In the genomic region with DNA sequence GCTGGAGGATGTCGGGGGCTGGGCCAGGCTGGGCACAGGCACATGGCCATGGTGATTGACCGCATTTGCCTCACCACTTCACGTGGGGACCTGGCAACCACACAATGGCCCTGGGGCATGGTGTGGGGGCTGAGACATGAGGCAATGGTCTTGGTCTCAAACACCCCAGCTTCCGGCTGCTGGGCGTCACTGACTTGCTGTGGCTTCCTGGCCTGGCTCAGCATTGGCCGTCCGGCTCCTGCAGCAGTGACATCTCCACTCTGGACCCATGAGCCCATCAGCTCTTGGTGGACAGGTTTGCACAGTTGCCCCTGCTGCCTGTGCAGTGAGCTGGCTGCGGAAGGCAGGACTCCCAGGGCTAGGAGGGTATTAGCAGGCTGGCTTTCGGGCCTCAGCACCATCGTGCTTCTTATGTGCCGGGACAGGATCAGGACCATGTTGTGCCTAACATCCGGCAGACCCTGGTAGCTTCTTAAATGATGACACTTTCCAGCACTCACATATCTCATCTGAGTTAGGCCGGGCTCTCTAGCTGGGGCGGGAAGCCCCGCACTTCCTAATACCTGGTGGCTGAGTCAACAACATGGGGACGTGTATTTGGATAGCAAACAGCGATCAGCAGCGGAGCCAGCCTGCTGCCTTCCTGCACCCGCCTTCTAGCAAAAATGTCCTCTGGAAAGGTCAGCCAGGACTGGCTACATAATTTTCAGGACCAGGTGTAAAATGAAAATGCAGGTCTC, we compare ENCODE assay signal across 8 cellular contexts. TPM values are rescaled to one million over a fixed set of nuclear protein-coding genes. Genes with fewer than 3 reads are reported as not detected.
DNase-seq lines count a peak whose midpoint lies in the region; ATAC-seq and TF ChIP-seq lines count a peak whose summit lies in the region.

No MANE protein-coding gene starts in this region.

- no peaks in the 10 kb centered on the region for H3K9me3 Mint-ChIP-seq in activated naive CD8-positive, alpha-beta T cell treated with anti-CD3 and anti-CD28 coated beads for 36 hours
- peaks cover 2 to 5% of the 10 kb centered on the region in 2 donors for H3K9me3 Mint-ChIP-seq in stimulated activated naive B cell treated with anti-CD40 and anti-IgM and Interleukin-4, amounts not matched to agents 10 μg/mL and 1 μg/mL and 100 μg/mL, for 72 hours

- H3K79me2 ChIP-seq in hepatocyte, result peaks cover 82% of the 10 kb centered on the region

- peak; percentile 22 for DNase-seq in AG10803 (ENCODE audit: low read depth)
- DNase-seq in HuH-7.5 (ENCODE audit: low spot score), result peak; percentile 77
- DNase-seq in activated naive CD8-positive, alpha-beta T cell treated with anti-CD3 and anti-CD28 coated beads for 36 hours, result no peak
- DNase-seq in hepatocyte (ENCODE audit: low spot score), result peak; percentile 76
- no peak for DNase-seq in stimulated activated naive B cell treated with anti-CD40 and anti-IgM and Interleukin-4, amounts not matched to agents 10 μg/mL and 1 μg/mL and 100 μg/mL, for 72 hours
- no peak for DNase-seq in SJCRH30

- H3K4me3 Mint-ChIP-seq in activated naive CD8-positive, alpha-beta T cell treated with anti-CD3 and anti-CD28 coated beads for 36 hours, result peak overlapping the region; percentile 10
- H3K4me3 Mint-ChIP-seq in stimulated activated naive B cell treated with anti-CD40 and anti-IgM and Interleukin-4, amounts not matched to agents 10 μg/mL and 1 μg/mL and 100 μg/mL, for 72 hours, result no peak overlapping the region

- ATAC-seq in stimulated activated naive B cell treated with anti-CD40 and anti-IgM and Interleukin-4, amounts not matched to agents 10 μg/mL and 1 μg/mL and 100 μg/mL, for 72 hours (replicated peaks), result no peak
- ATAC-seq in GM18907 (IDR thresholded peaks at IDR 0.05; ENCODE audit: unreplicated experiment), result no peak
- ATAC-seq in GM19324 (IDR thresholded peaks at IDR 0.05; ENCODE audit: low FRiP score, unreplicated experiment), result no peak

- H2AFZ ChIP-seq in hepatocyte, result no peak overlapping the region

- no peaks in the 10 kb centered on the region for H3K36me3 ChIP-seq in hepatocyte (replicated peaks; ENCODE audit: insufficient read depth, low read depth)
- H3K36me3 ChIP-seq in SJCRH30, result no peaks in the 10 kb centered on the region

- no peaks in the 10 kb centered on the region for H4K20me1 ChIP-seq in hepatocyte (ENCODE audit: insufficient read depth, poor library complexity, severe bottlenecking)

- peaks cover 72% of the 10 kb centered on the region for H3K4me1 Mint-ChIP-seq in activated naive CD8-positive, alpha-beta T cell treated with anti-CD3 and anti-CD28 coated beads for 36 hours
- H3K4me1 Mint-ChIP-seq in stimulated activated naive B cell treated with anti-CD40 and anti-IgM and Interleukin-4, amounts not matched to agents 10 μg/mL and 1 μg/mL and 100 μg/mL, for 72 hours, result peaks cover 64 to 96% of the 10 kb centered on the region in 2 donors

- H3K36me3 Mint-ChIP-seq in activated naive CD8-positive, alpha-beta T cell treated with anti-CD3 and anti-CD28 coated beads for 36 hours, result peaks cover 17% of the 10 kb centered on the region
- H3K36me3 Mint-ChIP-seq in stimulated activated naive B cell treated with anti-CD40 and anti-IgM and Interleukin-4, amounts not matched to agents 10 μg/mL and 1 μg/mL and 100 μg/mL, for 72 hours, result peaks cover 13 to 20% of the 10 kb centered on the region in 2 donors

- H3K27me3 ChIP-seq in hepatocyte, result no peaks in the 10 kb centered on the region
- H3K27me3 ChIP-seq in SJCRH30, result no peaks in the 10 kb centered on the region

- H3K4me3 ChIP-seq in AG10803 (ENCODE audit: low read length), result no peak overlapping the region
- no peak overlapping the region for H3K4me3 ChIP-seq in hepatocyte
- no peak overlapping the region for H3K4me3 ChIP-seq in SJCRH30

- H3K4me1 ChIP-seq in hepatocyte (ENCODE audit: insufficient read depth) (peaks cover 47% of the 10 kb centered on the region), SJCRH30 (no peaks in the 10 kb centered on the region; the same call in 1 of the 2 replicates)

- no peak for TF ChIP-seq CTCF in AG10803 (conservative IDR thresholded peaks at IDR 0.05; ENCODE audit: low read length)
- TF ChIP-seq CTCF in hepatocyte (IDR thresholded peaks at IDR 0.05; ENCODE audit: poor library complexity), result no peak

- no peaks in the 10 kb centered on the region for H3K9me2 ChIP-seq in hepatocyte (replicated peaks; ENCODE audit: insufficient read depth)

- H3K27ac Mint-ChIP-seq in activated naive CD8-positive, alpha-beta T cell treated with anti-CD3 and anti-CD28 coated beads for 36 hours, result no peak overlapping the region
- H3K27ac Mint-ChIP-seq in stimulated activated naive B cell treated with anti-CD40 and anti-IgM and Interleukin-4, amounts not matched to agents 10 μg/mL and 1 μg/mL and 100 μg/mL, for 72 hours, result peak overlapping the region; percentile 37

- H3K9me3 ChIP-seq in hepatocyte (ENCODE audit: low read depth), result no peaks in the 10 kb centered on the region
- H3K9me3 ChIP-seq in SJCRH30 (replicated peaks), result no peaks in the 10 kb centered on the region

- H3K4me2 ChIP-seq in hepatocyte, result peak overlapping the region; percentile 41

- H3K27ac ChIP-seq in hepatocyte (peak overlapping the region; percentile 94), SJCRH30 (no peak overlapping the region)

- H3K27me3 Mint-ChIP-seq in activated naive CD8-positive, alpha-beta T cell treated with anti-CD3 and anti-CD28 coated beads for 36 hours, result no peaks in the 10 kb centered on the region
- no peaks in the 10 kb centered on the region for H3K27me3 Mint-ChIP-seq in stimulated activated naive B cell treated with anti-CD40 and anti-IgM and Interleukin-4, amounts not matched to agents 10 μg/mL and 1 μg/mL and 100 μg/mL, for 72 hours

- 57% methylated on average over 19 of the region's 19 CpGs for WGBS in hepatocyte (ENCODE audit: low lambda C conversion rate, missing lambda C conversion rate)

RNA-seq across cellular contexts. Expression of a gene that starts 34.1 kb away (rescaled TPM):
- 10 to 100 TPM; 17.8 to 17.9 TPM for total RNA-seq in activated naive CD8-positive, alpha-beta T cell treated with anti-CD3 and anti-CD28 coated beads for 36 hours
- total RNA-seq in hepatocyte, result 14.2 and 17.2 TPM in 2 replicates
- polyA plus RNA-seq in hepatocyte, result 14.5 and 19.7 TPM in 2 replicates
- 6.3 and 8.5 TPM in 2 replicates for total RNA-seq in SJCRH30 (2014; rRNA removed; shearing (Covaris generic))

Comparison
In these comparisons a context has a peak if more than half of its experiments do, and no peak if none do; other contexts are left out.
1. DNase-seq: peak in AG10803 (single experiment), HuH-7.5 (single experiment) and hepatocyte (single experiment); none in activated naive CD8-positive, alpha-beta T cell treated with anti-CD3 and anti-CD28 coated beads for 36 hours (single experiment), stimulated activated naive B cell treated with anti-CD40 and anti-IgM and Interleukin-4, amounts not matched to agents 10 μg/mL and 1 μg/mL and 100 μg/mL, for 72 hours (single experiment) and SJCRH30 (0 of 2).